In the genomic region with DNA sequence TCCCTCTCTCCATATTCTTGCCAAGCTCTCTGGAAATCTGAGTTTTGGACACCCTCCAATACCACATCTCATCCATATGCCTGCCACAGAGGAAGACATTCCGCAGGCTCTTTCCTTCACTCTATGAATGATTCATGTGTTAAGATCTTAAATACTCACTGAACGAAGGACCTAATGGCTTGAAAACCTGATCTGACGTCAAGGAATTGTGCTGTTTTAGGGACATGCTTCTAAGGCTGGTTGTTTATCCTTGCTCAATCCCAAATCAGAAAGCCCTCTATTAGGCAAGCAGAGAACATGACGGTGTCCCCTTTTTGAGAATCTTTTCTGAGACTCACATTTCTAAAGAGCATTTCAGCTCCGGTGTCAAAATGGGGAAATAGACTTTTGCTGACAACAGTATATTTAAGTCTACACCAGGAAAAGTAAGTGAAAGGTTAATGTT, we compare ENCODE assay signal across 9 cellular contexts.
DNase-seq lines count a peak whose midpoint lies in the region; ATAC-seq and TF ChIP-seq lines count a peak whose summit lies in the region.
"Had no signal": no experiment of that assay in that cellular context is flagged by ENCODE, and none has a peak within 500 bp of the region (broad histone marks: within the 10 kb centered on the region; RNA-seq: fewer than 3 reads in every experiment).

No MANE protein-coding gene starts in this region.

- H3K9me3 ChIP-seq in RWPE2 (ENCODE audit: severe bottlenecking): no peaks in the 10 kb centered on the region

- TF ChIP-seq CTCF in RWPE2 (IDR thresholded peaks at IDR 0.05; ENCODE audit: poor library complexity, severe bottlenecking) (no peak), fibroblast of mammary gland (conservative IDR thresholded peaks at IDR 0.05; ENCODE audit: control insufficient read depth, insufficient read depth, low read depth, low read length) (no peak)

- H3K4me1 ChIP-seq in RWPE2 (ENCODE audit: insufficient read depth, poor library complexity, severe bottlenecking): peaks cover 32% of the 10 kb centered on the region

- no peaks in the 10 kb centered on the region for H3K27me3 ChIP-seq in RWPE2 (ENCODE audit: insufficient read depth, poor library complexity, severe bottlenecking)

- H3K4me3 ChIP-seq in RWPE2 (ENCODE audit: severe bottlenecking) (no peak overlapping the region), fibroblast of mammary gland (ENCODE audit: control insufficient read depth, low read depth, low read length) (no peak overlapping the region)

- DNase-seq in DMS 273 treated with DMSO at 0.1 percent for 48 hours (lab: John Stamatoyannopoulos, UW) (peak; percentile 95), RWPE2 (ENCODE audit: low spot score) (no peak), fibroblast of mammary gland (ENCODE audit: low read depth) (peak; percentile 100), pons (ENCODE audit: low spot score) (peak; percentile 25), DMS153 (lab: John Stamatoyannopoulos, UW) (no peak), islet precursor cell (no peak), NCI-H1417 treated with DMSO at 0.1 percent for 48 hours (lab: John Stamatoyannopoulos, UW) (no peak)
- DNase-seq: activated CD8-positive, alpha-beta memory T cell treated with anti-CD3 and anti-CD28 coated beads for 24 hours had no signal

- peak overlapping the region; percentile 86 for H3K27ac ChIP-seq in RWPE2 (ENCODE audit: poor library complexity, severe bottlenecking)

- H3K36me3 ChIP-seq in RWPE2 (ENCODE audit: low read depth): no peaks in the 10 kb centered on the region

- ATAC-seq in RWPE2 (ENCODE audit: low read depth) (peak; percentile 98), HG02571 (IDR thresholded peaks at IDR 0.05; ENCODE audit: unreplicated experiment) (no peak)

Comparison
In these comparisons a context has a peak if more than half of its experiments do, and no peak if none do; other contexts are left out.
1. DNase-seq: peak in DMS 273 treated with DMSO at 0.1 percent for 48 hours (single experiment), fibroblast of mammary gland (single experiment) and pons (single experiment); none in RWPE2 (single experiment), DMS153 (single experiment), islet precursor cell (single experiment) and NCI-H1417 treated with DMSO at 0.1 percent for 48 hours (single experiment).